8 cellular contexts compared by ENCODE assay signal in genomic region chr9:87725900-87726709, GRCh38. TPM values are rescaled to one million over a fixed set of nuclear protein-coding genes. Genes with fewer than 3 reads are reported as not detected.
DNase-seq lines count a peak whose midpoint lies in the region; ATAC-seq and TF ChIP-seq lines count a peak whose summit lies in the region.

TSS of gene CTSL (plus strand) at chr9:87726119. CDS start at chr9:87727604, 1,485 bp downstream.

- peaks cover 38% of the 10 kb centered on the region for H3K36me3 ChIP-seq in adipocyte (ENCODE audit: control insufficient read depth, insufficient read depth, low read length, severe bottlenecking)
- H3K36me3 ChIP-seq in neural progenitor cell = no peaks in the 10 kb centered on the region
- H3K36me3 ChIP-seq in suprapubic skin = peaks cover 23% of the 10 kb centered on the region

- peak within 1 kb of the TSS; percentile 93 for H3K4me2 ChIP-seq in neural progenitor cell

- peaks cover 38% of the 10 kb centered on the region for H3K36me3 Mint-ChIP-seq in CD4-positive, alpha-beta T cell (ENCODE audit: low read depth)
- peaks cover 18% of the 10 kb centered on the region for H3K36me3 Mint-ChIP-seq in neural progenitor cell

- H3K27ac Mint-ChIP-seq in CD4-positive, alpha-beta T cell = peak within 1 kb of the TSS; percentile 87
- H3K27ac Mint-ChIP-seq in neural progenitor cell = peak within 1 kb of the TSS; percentile 57

- H3K4me1 Mint-ChIP-seq in CD4-positive, alpha-beta T cell (ENCODE audit: low read depth) = peaks cover 59% of the 10 kb centered on the region
- H3K4me1 Mint-ChIP-seq in neural progenitor cell = peaks cover 12% of the 10 kb centered on the region

- CTCF ChIA-PET in CD4-positive, alpha-beta T cell (lab: Charles Lee) = interaction anchor here (0.5 kb wide), 1 partner anchor 446 kb away, joined by 3 read pairs; no protein-coding TSS in a partner anchor

- peak in 1 of 2 donors; percentile 82 for TF ChIP-seq POLR2A in suprapubic skin (IDR thresholded peaks at IDR 0.05)

- H3K27me3 Mint-ChIP-seq in CD4-positive, alpha-beta T cell = no peaks in the 10 kb centered on the region
- peaks cover 2% of the 10 kb centered on the region for H3K27me3 Mint-ChIP-seq in neural progenitor cell (ENCODE audit: insufficient read depth, low read depth)

- no peaks in the 10 kb centered on the region for H4K20me1 ChIP-seq in neural progenitor cell (ENCODE audit: low read depth)

- TF ChIP-seq CTCF in CD4-positive, alpha-beta T cell (IDR thresholded peaks at IDR 0.05) = no peak
- TF ChIP-seq CTCF in neural progenitor cell (IDR thresholded peaks at IDR 0.05) = peak; percentile 52
- peak in 1 of 2 donors; percentile 18 for TF ChIP-seq CTCF in suprapubic skin (IDR thresholded peaks at IDR 0.05)

- no peaks in the 10 kb centered on the region for H3K27me3 ChIP-seq in CD4-positive, alpha-beta T cell (ENCODE audit: control insufficient read depth, insufficient read depth, low read length)
- H3K27me3 ChIP-seq in adipocyte (replicated peaks; ENCODE audit: control insufficient read depth, insufficient read depth, low read length) = no peaks in the 10 kb centered on the region
- peaks cover 25% of the 10 kb centered on the region for H3K27me3 ChIP-seq in neural progenitor cell
- H3K27me3 ChIP-seq in suprapubic skin = no peaks in the 10 kb centered on the region

- H3K4me1 ChIP-seq in adipocyte (ENCODE audit: control insufficient read depth, insufficient read depth, low read length) (peaks cover 45% of the 10 kb centered on the region), neural progenitor cell (no peaks in the 10 kb centered on the region), suprapubic skin (peaks cover 23% of the 10 kb centered on the region)

- TF ChIP-seq EP300 in suprapubic skin (IDR thresholded peaks at IDR 0.05) = no peak

- POLR2A ChIA-PET in CD4-positive, alpha-beta T cell (lab: Charles Lee) = interaction anchor here (1.3 to 2.3 kb wide), 6 partner anchors 17 to 1444 kb away, joined by 4 to 15 read pairs (median 8); partner anchors contain the start of genes CDK20 and ISCA1

- peak within 1 kb of the TSS; percentile 85 for H3K4me3 ChIP-seq in adipocyte (ENCODE audit: low read length)
- peak within 1 kb of the TSS; percentile 65 for H3K4me3 ChIP-seq in neural progenitor cell
- H3K4me3 ChIP-seq in suprapubic skin = peak within 1 kb of the TSS; percentile 55

- H3K79me2 ChIP-seq in neural progenitor cell (ENCODE audit: low read depth) = no peaks in the 10 kb centered on the region

- H3K4me3 Mint-ChIP-seq in CD4-positive, alpha-beta T cell = peak within 1 kb of the TSS; percentile 98
- peak within 1 kb of the TSS; percentile 93 for H3K4me3 Mint-ChIP-seq in neural progenitor cell

- intact Hi-C loops in CD4-positive, alpha-beta T cell (cut with DNase I, micrococcal nuclease) = loop anchor here in 1 of 2 experiments (5.0 kb wide), 1 partner anchor 251 kb away; no protein-coding TSS in a partner anchor

- H3K9ac ChIP-seq in adipocyte (ENCODE audit: low read length) (peak within 1 kb of the TSS; percentile 94), neural progenitor cell (peak within 1 kb of the TSS; percentile 69)

- ATAC-seq in CD4-positive, alpha-beta T cell (ENCODE audit: poor library complexity) = peak; percentile 83
- ATAC-seq in HG03108 (IDR thresholded peaks at IDR 0.05; ENCODE audit: unreplicated experiment) = no peak

- DNase-seq in CD4-positive, alpha-beta T cell = peak; percentile 24 to 77 (median 56)
- DNase-seq in HT1080 (ENCODE audit: low read depth) (peak; percentile 78), SK-N-DZ (ENCODE audit: low spot score) (peak; percentile 77), adipocyte (ENCODE audit: low read depth) (peak; percentile 92), glomerular visceral epithelial cell (ENCODE audit: extremely low spot score) (peak; percentile 88), neural progenitor cell (ENCODE audit: low spot score) (peak; percentile 90), suprapubic skin (ENCODE audit: low spot score in 2 of 2) (peak; percentile 95 to 97)

- no peaks in the 10 kb centered on the region for H3K9me3 ChIP-seq in CD4-positive, alpha-beta T cell (ENCODE audit: control insufficient read depth, low read length)
- H3K9me3 ChIP-seq in adipocyte (ENCODE audit: control insufficient read depth, low read length) (no peaks in the 10 kb centered on the region), neural progenitor cell (ENCODE audit: low read depth) (no peaks in the 10 kb centered on the region), suprapubic skin (no peaks in the 10 kb centered on the region)

- 0% methylated on average over 1 of the region's 67 CpGs for WGBS in suprapubic skin

- no peaks in the 10 kb centered on the region for H3K9me3 Mint-ChIP-seq in CD4-positive, alpha-beta T cell
- H3K9me3 Mint-ChIP-seq in neural progenitor cell = no peaks in the 10 kb centered on the region

- peaks cover 28% of the 10 kb centered on the region for H3F3A ChIP-seq in neural progenitor cell (ENCODE audit: low read depth)

- H2AFZ ChIP-seq in neural progenitor cell (replicated peaks) = peak within 1 kb of the TSS; percentile 95

- H3K27ac ChIP-seq in CD4-positive, alpha-beta T cell (ENCODE audit: low read depth, low read length) = peak within 1 kb of the TSS; percentile 52
- H3K27ac ChIP-seq in neural progenitor cell (peak within 1 kb of the TSS; percentile 85), suprapubic skin (peak within 1 kb of the TSS; percentile 82)

RNA-seq across cellular contexts. Expression of gene CTSL, which starts in this region (rescaled TPM):
- total RNA-seq in CD4-positive, alpha-beta T cell = 1 to 10 TPM; 7.5 to 7.9 TPM
- total RNA-seq in HT1080 (2014; rRNA removed; shearing (Covaris generic)) = 121 and 134 TPM in 2 replicates
- polyA plus RNA-seq in HT1080 (2015; cell fraction: cytosol; rRNA removed) = 149 and 161 TPM in 2 replicates
- polyA plus RNA-seq in HT1080 (2015; cell fraction: nucleus; rRNA removed) = 222 and 227 TPM in 2 replicates
- polyA plus RNA-seq in SK-N-DZ (2014; cell fraction: cytosol; rRNA removed) = 33.3 and 39.0 TPM in 2 replicates
- polyA plus RNA-seq in SK-N-DZ (2014; cell fraction: nucleus; rRNA removed) = 12.5 and 14.6 TPM in 2 replicates
- 35.9 and 37.6 TPM in 2 replicates for total RNA-seq in neural progenitor cell (ENCODE audit: low replicate concordance)
- total RNA-seq in suprapubic skin = 10 to 100 TPM; 24.6 to 36.8 (median 27.8) TPM
